ENCODE assay signal across 2 cellular contexts in genomic region chr16:56196381-56196780, GRCh38.
TF ChIP-seq lines count a peak whose summit lies in the region.

No MANE protein-coding gene starts in this region.

TF ChIP-seq in liver, 16 proteins besides CTCF, POLR2A, EP300 and RAD21 (continued from another document):
- TF ChIP-seq, protein P1, sequence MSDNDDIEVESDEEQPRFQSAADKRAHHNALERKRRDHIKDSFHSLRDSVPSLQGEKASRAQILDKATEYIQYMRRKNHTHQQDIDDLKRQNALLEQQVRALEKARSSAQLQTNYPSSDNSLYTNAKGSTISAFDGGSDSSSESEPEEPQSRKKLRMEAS (IDR thresholded peaks at IDR 0.05) = peak; percentile 53
- no peak for TF ChIP-seq FOXA2 (IDR thresholded peaks at IDR 0.05)
- TF ChIP-seq EGR1 (IDR thresholded peaks at IDR 0.05; ENCODE audit: low read depth in 2 of 2) = no peak
- TF ChIP-seq JUND (IDR thresholded peaks at IDR 0.05) = peak in 1 of 2 donors; percentile 11
- peak; percentile 84 to 86 for TF ChIP-seq HNF4A (conservative IDR thresholded peaks at IDR 0.05)
- TF ChIP-seq YY1 (IDR thresholded peaks at IDR 0.05) = peak; percentile 68
- no peak for TF ChIP-seq FOXA1 (IDR thresholded peaks at IDR 0.05)
- no peak for TF ChIP-seq TAF1 (conservative IDR thresholded peaks at IDR 0.05)
- TF ChIP-seq RXRA (IDR thresholded peaks at IDR 0.05) = peak in 1 of 2 donors; percentile 22
- peak; percentile 62 for TF ChIP-seq SP1 (IDR thresholded peaks at IDR 0.05)
- TF ChIP-seq ATF3 (IDR thresholded peaks at IDR 0.05) = no peak
- TF ChIP-seq GABPA (IDR thresholded peaks at IDR 0.05 in 1 of 2, conservative IDR thresholded peaks at IDR 0.05 in 1 of 2) = no peak
- peak; percentile 95 for TF ChIP-seq REST (IDR thresholded peaks at IDR 0.05)
- TF ChIP-seq ZBTB33 (IDR thresholded peaks at IDR 0.05) = no peak
- no peak for TF ChIP-seq HNF4G (IDR thresholded peaks at IDR 0.05)
TF ChIP-seq in liver: peak in this region for 7.

TF ChIP-seq in HepG2, 621 proteins besides CTCF, POLR2A, EP300 and RAD21 (continued from another document):
- TF ChIP-seq RAD51 (IDR thresholded peaks at IDR 0.05; ENCODE audit: borderline replicate concordance) (no peak), HDAC6 (IDR thresholded peaks at IDR 0.05; ENCODE audit: low read depth, low read length) (no peak), ZNF549 (CRISPR knock-in tag; IDR thresholded peaks at IDR 0.05) (no peak), ZNF557 (CRISPR knock-in tag; IDR thresholded peaks at IDR 0.05) (no peak), MAZ (IDR thresholded peaks at IDR 0.05; ENCODE audit: borderline replicate concordance, low read depth, low read length) (no peak), MAZ (CRISPR knock-in tag; IDR thresholded peaks at IDR 0.05; ENCODE audit: low read depth) (no peak), ZNF337 (CRISPR knock-in tag; IDR thresholded peaks at IDR 0.05; ENCODE audit: borderline replicate concordance, low read depth) (no peak), SRSF9 (IDR thresholded peaks at IDR 0.05; ENCODE audit: borderline replicate concordance, insufficient read depth, low read depth, low read length, poor library complexity, severe bottlenecking) (no peak), ZEB1 (IDR thresholded peaks at IDR 0.05; ENCODE audit: insufficient replicate concordance, low read depth) (no peak), KDM5A (IDR thresholded peaks at IDR 0.05; ENCODE audit: borderline replicate concordance, low read length) (no peak), ELF4 (CRISPR knock-in tag; IDR thresholded peaks at IDR 0.05; ENCODE audit: borderline replicate concordance) (no peak), CREM (IDR thresholded peaks at IDR 0.05) (no peak), CREM (CRISPR knock-in tag; IDR thresholded peaks at IDR 0.05) (no peak), ZNF280B (CRISPR knock-in tag; IDR thresholded peaks at IDR 0.05; ENCODE audit: borderline replicate concordance) (no peak), HNRNPUL1 (IDR thresholded peaks at IDR 0.05; ENCODE audit: low read depth, low read length) (no peak)
- TF ChIP-seq, protein P2, sequence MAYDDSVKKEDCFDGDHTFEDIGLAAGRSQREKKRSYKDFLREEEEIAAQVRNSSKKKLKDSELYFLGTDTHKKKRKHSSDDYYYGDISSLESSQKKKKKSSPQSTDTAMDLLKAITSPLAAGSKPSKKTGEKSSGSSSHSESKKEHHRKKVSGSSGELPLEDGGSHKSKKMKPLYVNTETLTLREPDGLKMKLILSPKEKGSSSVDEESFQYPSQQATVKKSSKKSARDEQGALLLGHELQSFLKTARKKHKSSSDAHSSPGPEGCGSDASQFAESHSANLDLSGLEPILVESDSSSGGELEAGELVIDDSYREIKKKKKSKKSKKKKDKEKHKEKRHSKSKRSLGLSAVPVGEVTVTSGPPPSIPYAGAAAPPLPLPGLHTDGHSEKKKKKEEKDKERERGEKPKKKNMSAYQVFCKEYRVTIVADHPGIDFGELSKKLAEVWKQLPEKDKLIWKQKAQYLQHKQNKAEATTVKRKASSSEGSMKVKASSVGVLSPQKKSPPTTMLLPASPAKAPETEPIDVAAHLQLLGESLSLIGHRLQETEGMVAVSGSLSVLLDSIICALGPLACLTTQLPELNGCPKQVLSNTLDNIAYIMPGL (CRISPR knock-in tag; IDR thresholded peaks at IDR 0.05; ENCODE audit: borderline replicate concordance in 1 of 2, low read depth in 1 of 2) = no peak
- TF ChIP-seq, protein P3, sequence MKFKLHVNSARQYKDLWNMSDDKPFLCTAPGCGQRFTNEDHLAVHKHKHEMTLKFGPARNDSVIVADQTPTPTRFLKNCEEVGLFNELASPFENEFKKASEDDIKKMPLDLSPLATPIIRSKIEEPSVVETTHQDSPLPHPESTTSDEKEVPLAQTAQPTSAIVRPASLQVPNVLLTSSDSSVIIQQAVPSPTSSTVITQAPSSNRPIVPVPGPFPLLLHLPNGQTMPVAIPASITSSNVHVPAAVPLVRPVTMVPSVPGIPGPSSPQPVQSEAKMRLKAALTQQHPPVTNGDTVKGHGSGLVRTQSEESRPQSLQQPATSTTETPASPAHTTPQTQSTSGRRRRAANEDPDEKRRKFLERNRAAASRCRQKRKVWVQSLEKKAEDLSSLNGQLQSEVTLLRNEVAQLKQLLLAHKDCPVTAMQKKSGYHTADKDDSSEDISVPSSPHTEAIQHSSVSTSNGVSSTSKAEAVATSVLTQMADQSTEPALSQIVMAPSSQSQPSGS (CRISPR knock-in tag; IDR thresholded peaks at IDR 0.05) = no peak
